ENCODE assay signal across 8 cellular contexts in genomic region chr2:229714736-229715541, GRCh38. TPM values are rescaled to one million over a fixed set of nuclear protein-coding genes. Genes with fewer than 3 reads are reported as not detected.
A peak's percentile ranks its signal among the peaks of the same experiment; 100 is the strongest.
DNase-seq lines count a peak whose midpoint lies in the region; ATAC-seq and TF ChIP-seq lines count a peak whose summit lies in the region.

No MANE protein-coding gene starts in this region.

- no peaks in the 10 kb centered on the region for H4K20me1 ChIP-seq in OCI-LY1 (ENCODE audit: insufficient read depth, low read length)

- no peaks in the 10 kb centered on the region for H3F3A ChIP-seq in OCI-LY1 (ENCODE audit: insufficient read depth, low read length)

- H2BK120ac ChIP-seq in trophoblast cell (ENCODE audit: insufficient read depth, low read length, poor library complexity), result no peak overlapping the region

- H2AFZ ChIP-seq in ACC112 (ENCODE audit: low read length, unreplicated experiment), result peak overlapping the region; percentile 69
- no peak overlapping the region for H2AFZ ChIP-seq in OCI-LY1 (ENCODE audit: low read length)
- H2AFZ ChIP-seq in trophoblast cell (ENCODE audit: insufficient read depth, low read length, poor library complexity), result no peak overlapping the region

- no peak overlapping the region for H4K8ac ChIP-seq in trophoblast cell (ENCODE audit: low read depth, low read length)

- no peaks in the 10 kb centered on the region for H3K79me1 ChIP-seq in trophoblast cell (ENCODE audit: low read length)

- ATAC-seq in HG02943 (IDR thresholded peaks at IDR 0.05; ENCODE audit: low read depth, unreplicated experiment), result peak; percentile 41

- H3K79me2 ChIP-seq in ACC112 (ENCODE audit: control insufficient read depth, insufficient read depth, low read length, unreplicated experiment), result peaks cover 6% of the 10 kb centered on the region
- H3K79me2 ChIP-seq in OCI-LY1 (ENCODE audit: insufficient read depth, low read length), result no peaks in the 10 kb centered on the region
- no peaks in the 10 kb centered on the region for H3K79me2 ChIP-seq in trophoblast cell (ENCODE audit: control insufficient read depth, insufficient read depth, low read length, poor library complexity)

- H3K4me3 ChIP-seq in ACC112 (ENCODE audit: low read depth, low read length) (peak overlapping the region; percentile 80), OCI-LY1 (ENCODE audit: low read depth, low read length, poor library complexity, severe bottlenecking) (peak overlapping the region; percentile 42), adipocyte (ENCODE audit: low read length) (peak overlapping the region; percentile 70), cardiac muscle cell (peak overlapping the region; percentile 24), trophoblast cell (ENCODE audit: low read depth, low read length) (peak overlapping the region; percentile 38)

- H3K9me2 ChIP-seq in OCI-LY1 (ENCODE audit: low read depth, low read length), result no peaks in the 10 kb centered on the region

- no peak overlapping the region for H3K23ac ChIP-seq in trophoblast cell (ENCODE audit: low read length)

- WGBS in trophoblast cell (ENCODE audit: extremely low coverage, insufficient coverage, insufficient read length), result no CpG with 5 or more reads among the region's 60 CpGs

- no peaks in the 10 kb centered on the region for H3K9me3 ChIP-seq in OCI-LY1 (ENCODE audit: low read length)
- H3K9me3 ChIP-seq in adipocyte (ENCODE audit: control insufficient read depth, low read length), result peaks cover 7% of the 10 kb centered on the region
- H3K9me3 ChIP-seq in cardiac muscle cell (ENCODE audit: low read depth), result no peaks in the 10 kb centered on the region
- H3K9me3 ChIP-seq in trophoblast cell (ENCODE audit: insufficient read depth, low read depth, low read length), result peaks cover 3% of the 10 kb centered on the region

- H4K12ac ChIP-seq in trophoblast cell (ENCODE audit: low read depth, low read length), result no peak overlapping the region

- no peak overlapping the region for H2BK5ac ChIP-seq in trophoblast cell (ENCODE audit: low read depth, low read length, poor library complexity)

- H3K9ac ChIP-seq in OCI-LY1 (ENCODE audit: low read length) (no peak overlapping the region), adipocyte (ENCODE audit: low read length) (no peak overlapping the region), trophoblast cell (ENCODE audit: low read length) (no peak overlapping the region)

- H3K14ac ChIP-seq in trophoblast cell (ENCODE audit: low read length), result no peak overlapping the region

- no peak overlapping the region for H3K4ac ChIP-seq in trophoblast cell (ENCODE audit: low read depth, low read length)

- H3K4me2 ChIP-seq in OCI-LY1 (ENCODE audit: low read length) (peak overlapping the region; percentile 57; the same call in 1 of the 2 replicates), trophoblast cell (ENCODE audit: low read length) (peak overlapping the region; percentile 76)

- no peak overlapping the region for H4K91ac ChIP-seq in trophoblast cell (ENCODE audit: low read depth, low read length)

- TF ChIP-seq CTCF in GM13976 (IDR thresholded peaks at IDR 0.05; ENCODE audit: borderline replicate concordance, control extremely low read depth, extremely low read depth, insufficient read depth, missing control alignments) (no peak), OCI-LY1 (IDR thresholded peaks at IDR 0.05; ENCODE audit: low read length) (no peak), cardiac muscle cell (IDR thresholded peaks at IDR 0.05; ENCODE audit: low read depth, low read length) (peak; percentile 13)

- no peak overlapping the region for H2BK12ac ChIP-seq in trophoblast cell (ENCODE audit: low read length)

- no peak overlapping the region for H2AK5ac ChIP-seq in trophoblast cell (ENCODE audit: low read length)

- H3K36me3 ChIP-seq in ACC112 (ENCODE audit: insufficient read depth, low read length), result no peaks in the 10 kb centered on the region
- H3K36me3 ChIP-seq in OCI-LY1 (ENCODE audit: insufficient read depth, low read length), result no peaks in the 10 kb centered on the region
- no peaks in the 10 kb centered on the region for H3K36me3 ChIP-seq in adipocyte (ENCODE audit: control insufficient read depth, insufficient read depth, low read length, severe bottlenecking)
- no peaks in the 10 kb centered on the region for H3K36me3 ChIP-seq in cardiac muscle cell
- H3K36me3 ChIP-seq in trophoblast cell (ENCODE audit: control insufficient read depth in 1 of 2, insufficient read depth in 2 of 2, low read length in 2 of 2), result no peaks in the 10 kb centered on the region

- in situ Hi-C loops in GM13976 (cut with MboI; ENCODE audit: low sequenced_read_pairs, unreplicated experiment), result no loop called here

- no peak overlapping the region for H3K18ac ChIP-seq in trophoblast cell (ENCODE audit: low read length)

- H3K27me3 ChIP-seq in ACC112 (ENCODE audit: insufficient read depth, low read length), result peaks cover 61% of the 10 kb centered on the region
- peaks cover 5% of the 10 kb centered on the region; the same call in 1 of the 2 replicates for H3K27me3 ChIP-seq in OCI-LY1 (ENCODE audit: insufficient read depth, low read length)
- peaks cover 45% of the 10 kb centered on the region for H3K27me3 ChIP-seq in adipocyte (replicated peaks; ENCODE audit: control insufficient read depth, insufficient read depth, low read length)
- peaks cover 100% of the 10 kb centered on the region for H3K27me3 ChIP-seq in cardiac muscle cell
- peaks cover 24% of the 10 kb centered on the region for H3K27me3 ChIP-seq in trophoblast cell (ENCODE audit: insufficient read depth, low read length)

- H3K27ac ChIP-seq in ACC112 (ENCODE audit: low read depth, low read length) (no peak overlapping the region), OCI-LY1 (ENCODE audit: low read depth, low read length, poor library complexity, severe bottlenecking) (no peak overlapping the region), cardiac muscle cell (no peak overlapping the region), trophoblast cell (ENCODE audit: low read depth, low read length) (no peak overlapping the region)

- DNase-seq in GM13976 (ENCODE audit: low spot score), result peak; percentile 77
- peak; percentile 84 for DNase-seq in adipocyte (ENCODE audit: low read depth)
- peak; percentile 78 to 87 for DNase-seq in cardiac muscle cell (ENCODE audit: low read depth in 1 of 2, low spot score in 1 of 2)
- DNase-seq in trophoblast cell, result peak; percentile 61 to 70
- DNase-seq in NCI-H446 (lab: John Stamatoyannopoulos, UW), result no peak

- no peaks in the 10 kb centered on the region for H3K4me1 ChIP-seq in ACC112 (ENCODE audit: control insufficient read depth, insufficient read depth, low read length, unreplicated experiment)
- H3K4me1 ChIP-seq in OCI-LY1 (ENCODE audit: insufficient read depth, low read length, severe bottlenecking), result peaks cover 4% of the 10 kb centered on the region
- peaks cover 7% of the 10 kb centered on the region for H3K4me1 ChIP-seq in adipocyte (ENCODE audit: control insufficient read depth, insufficient read depth, low read length)
- peaks cover 5% of the 10 kb centered on the region for H3K4me1 ChIP-seq in cardiac muscle cell (ENCODE audit: low read depth)
- peaks cover 4 to 10% of the 10 kb centered on the region in 2 experiments for H3K4me1 ChIP-seq in trophoblast cell (ENCODE audit: control insufficient read depth in 1 of 2, insufficient read depth in 2 of 2, low read length in 2 of 2)

RNA-seq across cellular contexts. Expression of gene DNER, which starts 0.6 kb away (rescaled TPM):
- total RNA-seq in cardiac muscle cell, result 0.04 TPM in 1 of 2 replicates, not detected in the other
- polyA plus RNA-seq in cardiac muscle cell, result not detected in 2 replicates
- polyA plus RNA-seq in trophoblast cell (2013), result 0.11 and 0.15 TPM in 2 replicates

Comparison
In these comparisons a context has a peak if more than half of its experiments do, and no peak if none do; other contexts are left out.
1. H3K4me3 ChIP-seq: peak in every context shown above with its lines; median percentile 80 in ACC112; 70 in adipocyte; 42 in OCI-LY1; 38 in trophoblast cell; 24 in cardiac muscle cell.
2. DNase-seq: peak in GM13976 (single experiment), adipocyte (single experiment), cardiac muscle cell (2 of 2) and trophoblast cell (2 of 2); none in NCI-H446 (0 of 2).